11 cellular contexts compared by ENCODE assay signal in the genomic region with DNA sequence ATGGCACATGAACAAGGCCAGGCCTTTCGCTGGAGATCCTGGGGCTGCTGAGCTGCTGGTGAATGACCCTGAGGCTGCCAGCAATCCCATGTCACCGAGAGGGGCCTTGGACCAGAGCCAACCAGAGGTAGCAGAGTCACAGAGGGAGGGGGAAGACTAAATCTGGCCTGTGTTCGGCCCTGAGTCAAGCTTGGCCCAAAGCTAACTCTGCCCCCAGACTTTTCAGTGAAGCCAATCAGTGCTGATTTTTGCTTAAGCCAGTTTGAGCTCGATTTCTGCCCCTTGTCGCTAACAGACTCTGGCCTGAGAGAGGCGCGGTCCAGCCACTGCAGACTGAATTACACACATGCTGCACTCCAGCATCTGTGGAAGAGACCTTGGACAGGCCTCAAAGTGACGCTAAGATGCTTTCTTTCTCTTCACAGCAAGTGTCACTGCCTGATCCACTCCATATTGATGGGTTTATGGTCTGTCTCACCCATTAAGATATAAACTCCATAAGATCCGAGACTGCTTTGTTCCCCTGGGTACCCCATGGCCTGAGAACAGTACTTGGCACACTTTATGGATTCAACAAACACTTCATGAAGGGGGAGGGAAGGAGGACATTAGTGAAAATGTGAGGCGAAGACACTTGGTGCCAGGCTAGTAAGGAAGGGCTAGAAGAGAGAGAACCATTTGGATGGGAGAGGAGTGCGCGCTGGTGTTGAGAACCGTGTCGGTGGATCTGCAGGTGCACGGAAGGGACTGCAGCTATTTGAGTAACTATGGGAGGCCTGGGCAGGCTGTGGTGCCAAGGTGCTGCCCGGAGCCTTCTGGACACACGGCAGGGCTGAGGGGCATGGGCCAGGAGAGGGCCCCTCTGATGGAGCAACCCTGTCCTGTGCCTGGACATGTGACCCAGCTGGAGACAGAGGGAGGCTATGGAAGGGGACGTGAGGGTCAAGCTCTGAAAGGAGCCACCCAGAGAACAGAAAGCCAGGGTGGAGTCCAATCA. TPM values are rescaled to one million over a fixed set of nuclear protein-coding genes. Genes with fewer than 3 reads are reported as not detected.
DNase-seq lines count a peak whose midpoint lies in the region; ATAC-seq and TF ChIP-seq lines count a peak whose summit lies in the region.
"Had no signal": no experiment of that assay in that cellular context is flagged by ENCODE, and none has a peak within 500 bp of the region (broad histone marks: within the 10 kb centered on the region; RNA-seq: fewer than 3 reads in every experiment).

No MANE protein-coding gene starts in this region.

- H3K4me3 ChIP-seq in left lung (no peak overlapping the region), tibial nerve (no peak overlapping the region), ovary (no peak overlapping the region)
- H3K4me3 ChIP-seq: mucosa of descending colon had no signal

- H3K4me3 Mint-ChIP-seq in activated T-cell treated with anti-CD3 and anti-CD28 coated beads, Interleukin-2, amount 50 U/mL, for 24 hours, result no peak overlapping the region
- no peak overlapping the region for H3K4me3 Mint-ChIP-seq in activated naive CD8-positive, alpha-beta T cell treated with anti-CD3 and anti-CD28 coated beads for 36 hours

- intact Hi-C loops in left lung (cut with DNase I) (no loop called here), ovary (cut with DNase I) (no loop called here)

- H3K4me1 ChIP-seq in left lung (peaks cover 33 to 86% of the 10 kb centered on the region in 2 donors), tibial nerve (peaks cover 7 to 97% (median 51%) of the 10 kb centered on the region in 4 donors), ovary (ENCODE audit: insufficient read depth) (peaks cover 27% of the 10 kb centered on the region)

- peaks cover 0 to 7% of the 10 kb centered on the region in 2 donors for H3K36me3 ChIP-seq in left lung
- H3K36me3 ChIP-seq in tibial nerve, result peaks cover 0 to 2% (median 0%) of the 10 kb centered on the region in 3 donors
- no peaks in the 10 kb centered on the region for H3K36me3 ChIP-seq in ovary

- ATAC-seq in left lung (peak; percentile 4), HG03460 (IDR thresholded peaks at IDR 0.05; ENCODE audit: unreplicated experiment) (no peak)
- ATAC-seq: mucosa of descending colon had no signal

- no peaks in the 10 kb centered on the region for H3K9me3 Mint-ChIP-seq in activated T-cell treated with anti-CD3 and anti-CD28 coated beads, Interleukin-2, amount 50 U/mL, for 24 hours
- no peaks in the 10 kb centered on the region for H3K9me3 Mint-ChIP-seq in activated naive CD8-positive, alpha-beta T cell treated with anti-CD3 and anti-CD28 coated beads for 36 hours

- peaks cover 48% of the 10 kb centered on the region for H3K36me3 Mint-ChIP-seq in activated T-cell treated with anti-CD3 and anti-CD28 coated beads, Interleukin-2, amount 50 U/mL, for 24 hours (ENCODE audit: low read depth)
- H3K36me3 Mint-ChIP-seq in activated naive CD8-positive, alpha-beta T cell treated with anti-CD3 and anti-CD28 coated beads for 36 hours, result peaks cover 18% of the 10 kb centered on the region

- TF ChIP-seq EP300 in tibial nerve (IDR thresholded peaks at IDR 0.05) (no peak), ovary (IDR thresholded peaks at IDR 0.05) (no peak)

- no peak for TF ChIP-seq POLR2A in tibial nerve (IDR thresholded peaks at IDR 0.05)
- TF ChIP-seq POLR2A in ovary (IDR thresholded peaks at IDR 0.05), result no peak

- H3K27me3 Mint-ChIP-seq in activated T-cell treated with anti-CD3 and anti-CD28 coated beads, Interleukin-2, amount 50 U/mL, for 24 hours, result no peaks in the 10 kb centered on the region
- no peaks in the 10 kb centered on the region for H3K27me3 Mint-ChIP-seq in activated naive CD8-positive, alpha-beta T cell treated with anti-CD3 and anti-CD28 coated beads for 36 hours

- H3K27ac Mint-ChIP-seq in activated T-cell treated with anti-CD3 and anti-CD28 coated beads, Interleukin-2, amount 50 U/mL, for 24 hours, result peak overlapping the region; percentile 84
- peak overlapping the region; percentile 60 for H3K27ac Mint-ChIP-seq in activated naive CD8-positive, alpha-beta T cell treated with anti-CD3 and anti-CD28 coated beads for 36 hours

- H3K27ac ChIP-seq in left lung, result peak overlapping the region; percentile 80 to 86
- peak overlapping the region; percentile 30 to 86 (median 77) for H3K27ac ChIP-seq in tibial nerve
- H3K27ac ChIP-seq in ovary, result no peak overlapping the region

- H3K4me1 Mint-ChIP-seq in activated T-cell treated with anti-CD3 and anti-CD28 coated beads, Interleukin-2, amount 50 U/mL, for 24 hours (ENCODE audit: low read depth), result peaks cover 96% of the 10 kb centered on the region
- H3K4me1 Mint-ChIP-seq in activated naive CD8-positive, alpha-beta T cell treated with anti-CD3 and anti-CD28 coated beads for 36 hours, result peaks cover 85% of the 10 kb centered on the region

- DNase-seq in activated T-cell treated with anti-CD3 and anti-CD28 coated beads, Interleukin-2, amount 50 U/mL, for 24 hours, result no peak
- DNase-seq in activated T-cell treated with anti-CD3 and anti-CD28 coated beads, Interleukin-2, amount 50 U/mL, for 48 hours, result no peak
- no peak for DNase-seq in activated naive CD8-positive, alpha-beta T cell treated with anti-CD3 and anti-CD28 coated beads for 36 hours
- no peak for DNase-seq in left lung
- no peak for DNase-seq in tibial nerve (ENCODE audit: low spot score in 2 of 2)
- no peak for DNase-seq in dedifferentiated amniotic fluid mesenchymal stem cell (ENCODE audit: extremely low spot score)
- no peak for DNase-seq in ovary
- DNase-seq: activated CD4-positive, alpha-beta T cell treated with anti-CD3 and anti-CD28 coated beads, Interleukin-2, amount 50 U/mL, for 48 hours; NCI-H774 had no signal

- WGBS in tibial nerve, 2 donors, result 46 to 53% methylated on average over 18 of the region's 18 CpGs
- WGBS in ovary, 3 donors, result 72 to 73% (median 73%) methylated on average over 18 of the region's 18 CpGs

- H3K9me3 ChIP-seq in left lung (no peaks in the 10 kb centered on the region), tibial nerve (no peaks in the 10 kb centered on the region), ovary (no peaks in the 10 kb centered on the region)
- H3K9me3 ChIP-seq: mucosa of descending colon had no signal

- H3K27me3 ChIP-seq in left lung (no peaks in the 10 kb centered on the region), tibial nerve (no peaks in the 10 kb centered on the region), ovary (no peaks in the 10 kb centered on the region)

- TF ChIP-seq CTCF in left lung (IDR thresholded peaks at IDR 0.05), result no peak
- no peak for TF ChIP-seq CTCF in tibial nerve (IDR thresholded peaks at IDR 0.05)
- no peak for TF ChIP-seq CTCF in ovary (IDR thresholded peaks at IDR 0.05)

RNA-seq across cellular contexts. Expression of gene RANBP3, which starts 17.6 kb away (rescaled TPM):
- total RNA-seq in activated naive CD8-positive, alpha-beta T cell treated with anti-CD3 and anti-CD28 coated beads for 36 hours, result 100 to 1,000 TPM in 1 of 2 experiments, 10 to 100 TPM in 1; 94.0 to 109 TPM
- total RNA-seq in left lung (10 to 100 TPM; 64.6 to 69.0 TPM), tibial nerve (100 to 1,000 TPM in 2 of 4 donors, 10 to 100 TPM in 2; 75.4 to 129 (median 95.6) TPM), ovary (10 to 100 TPM; 56.2 to 88.4 (median 67.9) TPM)
- 10 to 100 TPM; 54.0 to 72.9 TPM for polyA plus RNA-seq in ovary

RNA-seq across cellular contexts. Expression of gene CAPS, which starts 46.2 kb away (rescaled TPM):
- total RNA-seq in activated naive CD8-positive, alpha-beta T cell treated with anti-CD3 and anti-CD28 coated beads for 36 hours, result 1 to 10 TPM; 1.9 to 2.6 TPM
- total RNA-seq in left lung, result 10 to 100 TPM in 1 of 2 donors, 1 to 10 TPM in 1; 8.8 to 40.9 TPM
- total RNA-seq in tibial nerve, result 10 to 100 TPM; 67.5 to 95.0 (median 77.4) TPM
- total RNA-seq in ovary, result 100 to 1,000 TPM in 1 of 7 donors, 10 to 100 TPM in 5, 1 to 10 TPM in 1; 7.0 to 313 (median 35.8) TPM
- polyA plus RNA-seq in ovary, result 10 to 100 TPM in 1 of 2 donors, 1 to 10 TPM in 1; 1.7 to 12.4 TPM

RNA-seq across cellular contexts. Expression of gene VMAC, which starts 55.6 kb away (rescaled TPM):
- total RNA-seq in activated naive CD8-positive, alpha-beta T cell treated with anti-CD3 and anti-CD28 coated beads for 36 hours, result 1 to 10 TPM; 1.4 to 1.9 TPM
- total RNA-seq in left lung (1 to 10 TPM; 5.0 to 6.6 TPM), tibial nerve (10 to 100 TPM in 3 of 4 donors, 1 to 10 TPM in 1; 8.3 to 16.7 (median 13.9) TPM), ovary (1 to 10 TPM; 5.0 to 8.5 (median 7.0) TPM)
- polyA plus RNA-seq in ovary, result 1 to 10 TPM; 3.4 to 6.4 TPM

RNA-seq across cellular contexts. Expression of gene NDUFA11, which starts 56.7 kb away (rescaled TPM):
- 100 to 1,000 TPM; 244 to 255 TPM for total RNA-seq in activated naive CD8-positive, alpha-beta T cell treated with anti-CD3 and anti-CD28 coated beads for 36 hours
- total RNA-seq in left lung (100 to 1,000 TPM; 163 to 190 TPM), tibial nerve (100 to 1,000 TPM; 184 to 350 (median 216) TPM), ovary (100 to 1,000 TPM; 169 to 352 (median 203) TPM)
- 100 to 1,000 TPM in 1 of 2 donors, 1 to 10 TPM in 1; 3.9 to 315 TPM for polyA plus RNA-seq in ovary

Comparison
In these comparisons a context has a peak if more than half of its experiments do, and no peak if none do; other contexts are left out.
1. H3K27ac ChIP-seq: peak in left lung (2 of 2) and tibial nerve (4 of 4); none in ovary (0 of 2).